3 cellular contexts compared by ENCODE assay signal in the genomic region with DNA sequence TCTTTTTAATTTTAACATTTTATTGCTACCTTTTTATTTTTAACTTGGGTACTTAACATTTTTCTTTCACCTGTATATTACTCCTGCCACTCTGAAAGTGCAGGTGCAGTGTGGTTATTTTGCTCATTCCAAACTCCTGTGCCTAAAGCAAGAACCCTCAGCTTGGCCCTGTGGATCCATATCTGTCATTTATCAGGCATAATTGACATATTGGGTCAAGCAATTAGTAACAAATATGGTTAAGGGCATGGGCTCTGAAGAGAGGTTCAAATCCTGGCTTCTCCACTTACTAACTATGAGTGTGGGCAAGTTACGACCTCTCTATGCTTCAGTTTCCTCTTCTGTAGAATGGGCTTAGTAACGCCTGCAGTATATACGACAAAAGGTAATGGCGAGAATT.
"Had no signal": no experiment of that assay in that cellular context is flagged by ENCODE, and none has a peak within 500 bp of the region (broad histone marks: within the 10 kb centered on the region; RNA-seq: fewer than 3 reads in every experiment).

No MANE protein-coding gene starts in this region.

- H3K4me3 ChIP-seq: GM12878 had no signal

- DNase-seq: GDM1, GF-D8 had no signal
